In the genomic region with DNA sequence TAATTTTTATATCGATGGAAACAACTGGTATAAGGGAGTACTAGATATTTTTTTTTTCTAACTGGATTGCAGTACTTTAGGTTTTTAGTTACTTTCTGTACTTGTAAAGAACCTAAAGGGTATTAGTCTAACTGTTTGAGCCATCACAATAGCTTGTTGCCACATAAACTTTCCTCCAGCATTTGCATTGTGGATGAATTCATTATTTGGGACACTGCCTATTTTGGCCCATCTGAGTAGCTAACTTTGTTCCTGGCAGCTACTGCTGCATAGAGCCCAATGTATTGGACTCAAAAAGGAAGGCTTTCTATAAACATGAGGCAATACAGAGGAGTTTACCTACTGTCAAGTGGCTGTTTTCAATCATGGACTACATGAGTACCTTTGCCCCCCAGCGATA, we compare ENCODE assay signal across 22 cellular contexts. TPM values are rescaled to one million over a fixed set of nuclear protein-coding genes. Genes with fewer than 3 reads are reported as not detected.
A peak's percentile ranks its signal among the peaks of the same experiment; 100 is the strongest.
DNase-seq lines count a peak whose midpoint lies in the region; ATAC-seq, FAIRE-seq and TF ChIP-seq lines count a peak whose summit lies in the region.
"Had no signal": no experiment of that assay in that cellular context is flagged by ENCODE, and none has a peak within 500 bp of the region (broad histone marks: within the 10 kb centered on the region; RNA-seq: fewer than 3 reads in every experiment).

No MANE protein-coding gene starts in this region.

- no peak overlapping the region for H3K4me3 Mint-ChIP-seq in Calu3 (ENCODE audit: low read depth, unreplicated experiment)
- H3K4me3 Mint-ChIP-seq: naive thymus-derived CD4-positive, alpha-beta T cell; T-helper 2 cell treated with Interferon-gamma antibody and Interleukin-4, amounts not matched to agents 5 μg/mL and 100 μg/mL, for 36 hours had no signal

- TF ChIP-seq RAD21 in K562 (CRISPR knock-in tag; conservative IDR thresholded peaks at IDR 0.05 in 1 of 2, IDR thresholded peaks at IDR 0.05 in 1 of 2): no peak

- no peaks in the 10 kb centered on the region for H3K9me3 ChIP-seq in cardiac muscle cell (ENCODE audit: low read depth)
- no peaks in the 10 kb centered on the region for H3K9me3 ChIP-seq in K562 (replicated peaks; ENCODE audit: control insufficient read depth, insufficient read depth, low read depth, low read length)
- no peaks in the 10 kb centered on the region for H3K9me3 ChIP-seq in mesodermal cell (ENCODE audit: control insufficient read depth, low read length)
- H3K9me3 ChIP-seq: ascending aorta, tibial nerve had no signal

- ATAC-seq in left cardiac atrium (no peak), K562 (no peak), GM19467 (IDR thresholded peaks at IDR 0.05; ENCODE audit: unreplicated experiment) (no peak)
- no peak for ATAC-seq in activated naive CD4-positive, alpha-beta T cell treated with anti-CD3 and anti-CD28 coated beads, Interleukin-2, amount 50 U/mL, for 72 hours
- ATAC-seq: naive thymus-derived CD4-positive, alpha-beta T cell had no signal

- no peak for FAIRE-seq in K562 (lab: Jason Lieb, UNC)
- FAIRE-seq: colon, endothelial cell of umbilical vein had no signal

- 13% methylated on average over 2 of the region's 2 CpGs for WGBS in K562 (ENCODE audit: insufficient coverage, low coverage, missing lambda C conversion rate)
- WGBS in mesodermal cell (ENCODE audit: insufficient coverage in 2 of 2), 2 experiments: 71% methylated on average over 1 of the region's 2 CpGs; no CpG with 5 or more reads in 1 of the 2 experiments

- in situ Hi-C loops in K562 (cut with MboI): no loop called here

- intact Hi-C loops in left cardiac atrium (cut with DNase I) (no loop called here), K562 (cut with micrococcal nuclease) (loop anchor here (10.0 kb wide), 1 partner anchor 113 kb away; no protein-coding TSS in a partner anchor), Calu3 (cut with micrococcal nuclease; ENCODE audit: unreplicated experiment) (no loop called here)

- H3K9me1 ChIP-seq in K562 (ENCODE audit: control insufficient read depth, insufficient read depth, low read length): no peaks in the 10 kb centered on the region

- H3K27ac Mint-ChIP-seq in Calu3 (ENCODE audit: unreplicated experiment): no peak overlapping the region
- no peak overlapping the region for H3K27ac Mint-ChIP-seq in activated naive CD4-positive, alpha-beta T cell treated with anti-CD3 and anti-CD28 coated beads, Interleukin-2, amount 50 U/mL, for 72 hours
- H3K27ac Mint-ChIP-seq: naive thymus-derived CD4-positive, alpha-beta T cell; T-helper 2 cell treated with Interferon-gamma antibody and Interleukin-4, amounts not matched to agents 5 μg/mL and 100 μg/mL, for 36 hours had no signal

- DNase-seq in cardiac muscle cell (ENCODE audit: low read depth in 1 of 2, low spot score in 1 of 2): no peak
- DNase-seq in left cardiac atrium: no peak
- DNase-seq in K562 (ENCODE audit: extremely low read depth in 1 of 4, low spot score in 3 of 4): no peak
- no peak for DNase-seq in Calu3
- DNase-seq in activated naive CD4-positive, alpha-beta T cell treated with anti-CD3 and anti-CD28 coated beads, Interleukin-2, amount 50 U/mL, for 72 hours (ENCODE audit: low spot score in 2 of 2): no peak
- DNase-seq in epidermal melanocyte (ENCODE audit: insufficient read length, low spot score): no peak
- DNase-seq: ACHN; activated CD4-positive, alpha-beta T cell treated with anti-CD3 and anti-CD28 coated beads for 4 hours; activated CD8-positive, alpha-beta memory T cell treated with anti-CD3 and anti-CD28 coated beads, Interleukin-2, amount 50 U/mL, for 48 hours; activated naive CD4-positive, alpha-beta T cell treated with Interleukin-2 at 50 U/mL for 16 hours; naive thymus-derived CD4-positive, alpha-beta T cell; SIG-M5; stimulated activated naive CD4-positive, alpha-beta T cell had no signal

- TF ChIP-seq EP300 in K562 (IDR thresholded peaks at IDR 0.05; ENCODE audit: low read length): no peak

- no peaks in the 10 kb centered on the region; the same call in 1 of the 2 replicates for H4K20me1 ChIP-seq in K562 (replicated peaks; ENCODE audit: control insufficient read depth, insufficient read depth, low read length)

- TF ChIP-seq CTCF in cardiac muscle cell (IDR thresholded peaks at IDR 0.05; ENCODE audit: low read depth, low read length): no peak
- no peak for TF ChIP-seq CTCF in K562 (IDR thresholded peaks at IDR 0.05 in 2 of 3, conservative IDR thresholded peaks at IDR 0.05 in 1 of 3; ENCODE audit: insufficient read depth in 2 of 3, low read depth in 1 of 3, low read length in 3 of 3)
- no peak for TF ChIP-seq CTCF in Calu3 (IDR thresholded peaks at IDR 0.05; ENCODE audit: unreplicated experiment)

- no peak overlapping the region for H2AFZ ChIP-seq in K562 (ENCODE audit: low read depth, low read length)

- peak overlapping the region; percentile 18; the same call in 1 of the 2 replicates for H3K4me2 ChIP-seq in K562 (ENCODE audit: insufficient read depth, low read length)

- H3K4me1 Mint-ChIP-seq in Calu3 (ENCODE audit: low read depth, unreplicated experiment): no peaks in the 10 kb centered on the region

- H3K36me3 ChIP-seq in cardiac muscle cell (no peaks in the 10 kb centered on the region), K562 (ENCODE audit: control insufficient read depth, insufficient read depth, low read length) (no peaks in the 10 kb centered on the region), mesodermal cell (ENCODE audit: control insufficient read depth, insufficient read depth, low read length) (no peaks in the 10 kb centered on the region)
- H3K36me3 ChIP-seq: ascending aorta, tibial nerve had no signal

- peaks cover 1% of the 10 kb centered on the region for H3K9me3 Mint-ChIP-seq in Calu3 (ENCODE audit: low read depth, unreplicated experiment)
- peaks cover 7 to 10% of the 10 kb centered on the region in 2 donors for H3K9me3 Mint-ChIP-seq in activated naive CD4-positive, alpha-beta T cell treated with anti-CD3 and anti-CD28 coated beads, Interleukin-2, amount 50 U/mL, for 72 hours

- peaks cover 5% of the 10 kb centered on the region for H3K36me3 Mint-ChIP-seq in Calu3 (ENCODE audit: insufficient read depth, unreplicated experiment)
- peaks cover 14 to 19% of the 10 kb centered on the region in 2 donors for H3K36me3 Mint-ChIP-seq in activated naive CD4-positive, alpha-beta T cell treated with anti-CD3 and anti-CD28 coated beads, Interleukin-2, amount 50 U/mL, for 72 hours

- TF ChIP-seq POLR2A in K562 (conservative IDR thresholded peaks at IDR 0.05): no peak

- H3K27me3 Mint-ChIP-seq in Calu3 (ENCODE audit: unreplicated experiment): peaks cover 49% of the 10 kb centered on the region

- H3K4me3 ChIP-seq in cardiac muscle cell (peak overlapping the region; percentile 47), K562 (peak overlapping the region; percentile 48), mesodermal cell (ENCODE audit: extremely low read depth, insufficient read depth, low read length, poor library complexity, severe bottlenecking) (peak overlapping the region; percentile 3)
- H3K4me3 ChIP-seq: tibial nerve had no signal

- no peaks in the 10 kb centered on the region for H3K4me1 ChIP-seq in cardiac muscle cell (ENCODE audit: low read depth)
- H3K4me1 ChIP-seq in K562 (replicated peaks in 1 of 2; ENCODE audit: control insufficient read depth in 2 of 2, insufficient read depth in 2 of 2, low read length in 2 of 2): peaks cover 0 to 5% of the 10 kb centered on the region in 2 experiments; a peak in 2 of 5 replicates
- no peaks in the 10 kb centered on the region for H3K4me1 ChIP-seq in mesodermal cell (ENCODE audit: control insufficient read depth, insufficient read depth, low read length, poor library complexity, severe bottlenecking)
- H3K4me1 ChIP-seq: ascending aorta had no signal

- BruUV-seq in K562 (replicated peaks; lab: Mats Ljungman, UMichigan) (no TSS peak), Calu3 (replicated peaks; lab: Mats Ljungman, UMichigan) (no TSS peak)

- CTCF ChIA-PET in K562 (lab: Yijun Ruan, JAX; ENCODE audit: low intra/inter-chr PET ratio): no interaction called here
- CTCF ChIA-PET in Calu3 (lab: Charles Lee): no interaction called here

- POLR2A ChIA-PET in K562 (lab: Yijun Ruan, JAX): interaction anchor here (0.5 kb wide), 1 partner anchor 876 kb away, joined by 3 read pairs; no protein-coding TSS in a partner anchor

- peaks cover 15% of the 10 kb centered on the region for H3K27me3 ChIP-seq in cardiac muscle cell
- no peaks in the 10 kb centered on the region; a peak in 1 of 5 replicates for H3K27me3 ChIP-seq in K562 (ENCODE audit: control insufficient read depth in 2 of 2, insufficient read depth in 2 of 2, low read length in 2 of 2)
- H3K27me3 ChIP-seq: ascending aorta had no signal

- no peak overlapping the region for H3K9ac ChIP-seq in K562 (ENCODE audit: insufficient read depth in 1 of 2, low read depth in 2 of 2, low read length in 2 of 2)

- H3K79me2 ChIP-seq in K562 (ENCODE audit: control insufficient read depth, insufficient read depth, low read length): peaks cover 11% of the 10 kb centered on the region; the same call in 2 of the 3 replicates

- H3K27ac ChIP-seq in cardiac muscle cell: no peak overlapping the region
- no peak overlapping the region for H3K27ac ChIP-seq in K562 (ENCODE audit: extremely low read depth, low read depth, low read length)
- H3K27ac ChIP-seq in mesodermal cell (ENCODE audit: low read depth, low read length, severe bottlenecking): no peak overlapping the region
- H3K27ac ChIP-seq: ascending aorta, tibial nerve had no signal

RNA-seq across cellular contexts. Expression of a gene that starts 1.9 kb away (rescaled TPM):
- 39.4 and 47.1 TPM in 2 replicates for total RNA-seq in cardiac muscle cell
- 13.5 and 18.6 TPM in 2 replicates for polyA plus RNA-seq in cardiac muscle cell
- 1 to 10 TPM; 3.4 to 8.0 TPM for total RNA-seq in left cardiac atrium
- total RNA-seq in K562 (2011; cell fraction: chromatin; rRNA removed; ENCODE audit: low replicate concordance): 4.3 and 4.7 TPM in 2 replicates
- total RNA-seq in K562 (2011; cell fraction: nucleolus; rRNA removed): 2.9 and 4.5 TPM in 2 replicates
- 3.0 and 3.7 TPM in 2 replicates for total RNA-seq in K562 (2011; cell fraction: nucleoplasm; rRNA removed)
- total RNA-seq in K562 (2014; rRNA removed): 2.6 and 2.9 TPM in 2 replicates
- total RNA-seq in K562 (2014; rRNA removed; fragmentation: Illumina TruSeq; extraction: Trizol): 1.6 and 2.1 TPM in 2 replicates
- 2.7 and 3.0 TPM in 2 replicates for total RNA-seq in K562 (2015; rRNA removed; fragmentation: Illumina TruSeq; extraction: Trizol)
- 1.7 and 1.9 TPM in 2 replicates for total RNA-seq in K562 (2021)
- 2.4 and 3.2 TPM in 2 replicates for polyA plus RNA-seq in K562 (2011; rRNA removed)
- polyA plus RNA-seq in K562 (2011; cell fraction: cytosol; rRNA removed): 1.3 and 1.7 TPM in 2 replicates
- polyA plus RNA-seq in K562 (2011; cell fraction: nucleus; rRNA removed): 4.9 and 5.8 TPM in 2 replicates
- polyA plus RNA-seq in K562 (2012): 2.5 and 2.8 TPM in 2 replicates
- polyA plus RNA-seq in K562 (2014; fragmentation: Illumina TruSeq; extraction: Trizol): 2.4 and 2.6 TPM in 2 replicates
- polyA plus RNA-seq in K562 (2014; fragmentation: Nextera tagmentation; extraction: Ambion mirVana): under 1 TPM; 0.84 TPM
- 0.97 and 1.1 TPM in 2 replicates for polyA plus RNA-seq in K562 (2014; rRNA removed)
- polyA minus RNA-seq in K562 (2011; rRNA and poly(A)+ RNA removed): 6.4 and 6.8 TPM in 2 replicates
- polyA minus RNA-seq in K562 (2011; cell fraction: cytosol; rRNA and poly(A)+ RNA removed): 3.1 and 6.4 TPM in 2 replicates
- polyA minus RNA-seq in K562 (2011; cell fraction: nucleus; rRNA and poly(A)+ RNA removed): 8.9 and 9.6 TPM in 2 replicates
- 29.2 TPM for polyA plus RNA-seq in mesodermal cell (2013, experiment 1 of 2)
- 25.2 TPM for polyA plus RNA-seq in mesodermal cell (2013, experiment 2 of 2)
- total RNA-seq in Calu3 (2022): not detected in 2 replicates
- total RNA-seq in activated naive CD4-positive, alpha-beta T cell treated with anti-CD3 and anti-CD28 coated beads, Interleukin-2, amount 50 U/mL, for 72 hours: not detected
- total RNA-seq: endothelial cell of umbilical vein; LHCN-M2; lung microvascular endothelial cell; naive thymus-derived CD4-positive, alpha-beta T cell had no signal
- polyA plus RNA-seq: endothelial cell of umbilical vein; naive thymus-derived CD4-positive, alpha-beta T cell had no signal
